In the genomic region with DNA sequence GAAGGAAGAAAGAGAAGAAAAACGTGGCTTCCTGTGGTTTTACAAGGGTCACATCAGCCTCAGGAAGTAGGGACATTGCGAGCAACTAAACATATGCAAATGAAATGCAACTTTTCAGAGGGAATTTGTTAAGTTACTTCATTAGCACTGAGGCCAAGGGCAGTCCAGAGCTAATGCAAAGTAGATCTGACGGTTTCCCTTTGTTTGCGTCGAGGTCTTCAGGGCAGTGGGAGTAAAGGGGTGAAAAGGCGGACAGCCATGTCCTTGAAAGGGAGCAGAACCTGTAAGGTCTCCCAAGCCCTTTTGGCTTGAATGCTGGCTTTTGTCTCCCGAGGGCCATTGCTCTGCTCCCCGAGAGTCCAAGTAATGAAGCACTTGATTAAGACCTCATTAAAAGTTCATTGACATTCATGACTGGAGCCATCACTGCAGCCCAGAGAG, we compare ENCODE assay signal across 10 cellular contexts.
"Had no signal": no experiment of that assay in that cellular context is flagged by ENCODE, and none has a peak within 500 bp of the region (broad histone marks: within the 10 kb centered on the region; RNA-seq: fewer than 3 reads in every experiment).

No MANE protein-coding gene starts in this region.

- H3K27ac ChIP-seq: parathyroid adenoma, thyroid gland had no signal

- H3K27ac Mint-ChIP-seq: activated CD4-positive, alpha-beta T cell treated with anti-CD3 and anti-CD28 coated beads, Interleukin-2, amount 10 ng/mL, durations not matched to agents 7 days and 5 days; activated naive CD4-positive, alpha-beta T cell treated with anti-CD3 and anti-CD28 coated beads, Interleukin-2, amount 50 U/mL, for 72 hours; T-cell had no signal

- DNase-seq: activated CD4-positive, alpha-beta T cell treated with anti-CD3 and anti-CD28 coated beads, Interleukin-2, amount 10 ng/mL, durations not matched to agents 7 days and 5 days; activated effector memory CD4-positive, alpha-beta T cell treated with anti-CD3 and anti-CD28 coated beads, Interleukin-2, amount 50 U/mL, for 16 hours; activated T-cell treated with anti-CD3 and anti-CD28 coated beads, Interleukin-2, amount 50 U/mL, for 1 hour; amniotic stem cell; cerebellar nuclear complex; midbrain; T-cell; thyroid gland had no signal

- H3K9me3 Mint-ChIP-seq: activated CD4-positive, alpha-beta T cell treated with anti-CD3 and anti-CD28 coated beads, Interleukin-2, amount 10 ng/mL, durations not matched to agents 7 days and 5 days; activated naive CD4-positive, alpha-beta T cell treated with anti-CD3 and anti-CD28 coated beads, Interleukin-2, amount 50 U/mL, for 72 hours; T-cell had no signal

- H3K27me3 ChIP-seq: thyroid gland had no signal

- H3K36me3 ChIP-seq: thyroid gland had no signal

- H3K4me3 ChIP-seq: thyroid gland had no signal

- ATAC-seq: activated naive CD4-positive, alpha-beta T cell treated with anti-CD3 and anti-CD28 coated beads, Interleukin-2, amount 50 U/mL, for 72 hours; T-cell had no signal

- H3K9ac ChIP-seq: parathyroid adenoma had no signal

- H3K36me3 Mint-ChIP-seq: activated naive CD4-positive, alpha-beta T cell treated with anti-CD3 and anti-CD28 coated beads, Interleukin-2, amount 50 U/mL, for 72 hours; T-cell had no signal

- H3K4me1 ChIP-seq: parathyroid adenoma had no signal

- H3K4me1 Mint-ChIP-seq: activated CD4-positive, alpha-beta T cell treated with anti-CD3 and anti-CD28 coated beads, Interleukin-2, amount 10 ng/mL, durations not matched to agents 7 days and 5 days; T-cell had no signal

- H3K4me3 Mint-ChIP-seq: activated CD4-positive, alpha-beta T cell treated with anti-CD3 and anti-CD28 coated beads, Interleukin-2, amount 10 ng/mL, durations not matched to agents 7 days and 5 days; T-cell had no signal

- H3K9me3 ChIP-seq: thyroid gland had no signal
